8 cellular contexts compared by ENCODE assay signal in the genomic region with DNA sequence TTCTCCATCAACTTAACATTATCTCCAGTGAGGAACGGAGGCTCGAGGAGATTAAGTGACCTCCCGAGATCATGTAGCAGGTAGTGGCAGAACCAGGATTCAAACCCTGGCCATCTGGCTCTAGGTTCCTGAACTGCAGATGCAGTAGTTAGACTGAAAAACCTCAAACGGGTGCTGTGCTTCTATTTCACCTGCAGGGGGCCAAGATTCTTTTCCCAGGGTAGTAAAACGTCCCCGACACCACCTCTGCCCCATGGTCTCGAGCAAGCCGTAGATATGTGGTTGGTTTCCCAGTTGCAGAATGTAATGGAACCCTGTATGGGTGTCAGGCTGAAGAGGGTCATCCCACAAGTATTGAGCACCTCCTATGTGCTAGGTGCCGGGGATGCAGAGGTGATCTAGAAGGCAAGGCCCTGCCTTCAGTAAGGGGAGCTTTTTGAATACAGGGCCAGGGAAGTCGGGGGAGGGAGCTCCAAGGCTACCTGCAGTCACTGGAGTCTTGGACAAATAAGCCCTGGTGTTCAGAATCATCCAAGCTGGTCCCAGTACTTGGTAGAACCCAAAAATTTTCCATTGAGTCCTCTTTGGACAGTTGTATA.
DNase-seq lines count a peak whose midpoint lies in the region; ATAC-seq and TF ChIP-seq lines count a peak whose summit lies in the region.

No MANE protein-coding gene starts in this region.

- no peaks in the 10 kb centered on the region for H3K27me3 ChIP-seq in esophagus muscularis mucosa

- TF ChIP-seq EP300 in esophagus muscularis mucosa (IDR thresholded peaks at IDR 0.05), result no peak

- no peak overlapping the region for H2AFZ ChIP-seq in OCI-LY7 (ENCODE audit: low read length)

- H3K9me3 ChIP-seq in OCI-LY7 (ENCODE audit: low read length), result no peaks in the 10 kb centered on the region
- no peaks in the 10 kb centered on the region for H3K9me3 ChIP-seq in esophagus muscularis mucosa

- TF ChIP-seq CTCF in OCI-LY7 (conservative IDR thresholded peaks at IDR 0.05; ENCODE audit: low read length) (peak; percentile 80), esophagus muscularis mucosa (IDR thresholded peaks at IDR 0.05) (peak in 2 of 3 experiments; percentile 11 to 35), coronary artery (IDR thresholded peaks at IDR 0.05) (no peak)

- no peaks in the 10 kb centered on the region for H3K79me2 ChIP-seq in OCI-LY7 (ENCODE audit: insufficient read depth, low read depth, low read length)

- H4K20me1 ChIP-seq in OCI-LY7 (ENCODE audit: insufficient read depth, low read length), result no peaks in the 10 kb centered on the region

- H3K4me1 ChIP-seq in OCI-LY7 (ENCODE audit: insufficient read depth, low read length, poor library complexity, severe bottlenecking) (no peaks in the 10 kb centered on the region), esophagus muscularis mucosa (peaks cover 0 to 8% (median 0%) of the 10 kb centered on the region in 4 donors)

- TF ChIP-seq POLR2A in esophagus muscularis mucosa (IDR thresholded peaks at IDR 0.05; ENCODE audit: low read depth), result no peak

- CTCF ChIA-PET in OCI-LY7 (lab: Charles Lee; ENCODE audit: unreplicated experiment), result no interaction called here

- no peaks in the 10 kb centered on the region for H3K36me3 ChIP-seq in OCI-LY7 (ENCODE audit: insufficient read depth, low read length)
- no peaks in the 10 kb centered on the region for H3K36me3 ChIP-seq in esophagus muscularis mucosa

- DNase-seq in stimulated activated CD4-positive, alpha-beta T cell treated with anti-CD3 and anti-CD28 coated beads, Interleukin-2, amount 100 ng/mL, for 24 hours, result peak; percentile 24 to 26
- DNase-seq in stimulated activated CD4-positive, alpha-beta T cell treated with anti-CD3 and anti-CD28 coated beads, Interleukin-12 subunit alpha, Interleukin-12 subunit beta, amount 100 ng/mL, for 4 hours, result no peak
- DNase-seq in OCI-LY7 (ENCODE audit: low spot score) (peak; percentile 62), esophagus muscularis mucosa (ENCODE audit: extremely low spot score) (no peak), DMS114 treated with DMSO at 0.1 percent for 48 hours (lab: John Stamatoyannopoulos, UW; ENCODE audit: unreplicated experiment) (no peak), coronary artery (ENCODE audit: low spot score) (no peak)

- intact Hi-C loops in OCI-LY7 (cut with micrococcal nuclease; ENCODE audit: unreplicated experiment), result no loop called here
- intact Hi-C loops in esophagus muscularis mucosa (cut with DNase I), result no loop called here

- H3K27ac ChIP-seq in OCI-LY7 (ENCODE audit: low read depth, low read length, poor library complexity, severe bottlenecking), result no peak overlapping the region
- no peak overlapping the region for H3K27ac ChIP-seq in esophagus muscularis mucosa (replicated peaks in 1 of 4)
- H3K27ac ChIP-seq in coronary artery, result no peak overlapping the region

- H3K4me2 ChIP-seq in OCI-LY7 (ENCODE audit: low read length), result no peak overlapping the region

- WGBS in esophagus muscularis mucosa, result 83% methylated on average over 10 of the region's 10 CpGs

- POLR2A ChIA-PET in OCI-LY7 (lab: Charles Lee), result interaction anchor here (0.6 kb wide), 1 partner anchor 77 kb away, joined by 3 read pairs; no protein-coding TSS in a partner anchor

- no peaks in the 10 kb centered on the region for H3K9me2 ChIP-seq in OCI-LY7 (ENCODE audit: insufficient read depth, low read length)

- H3K4me3 ChIP-seq in OCI-LY7 (ENCODE audit: low read depth, low read length, poor library complexity, severe bottlenecking) (no peak overlapping the region), esophagus muscularis mucosa (no peak overlapping the region), coronary artery (no peak overlapping the region)

- BruUV-seq in OCI-LY7 (replicated peaks; lab: Mats Ljungman, UMichigan), result no TSS peak

- ATAC-seq in GM21381 (IDR thresholded peaks at IDR 0.05; ENCODE audit: unreplicated experiment) (no peak), HG02759 (IDR thresholded peaks at IDR 0.05; ENCODE audit: unreplicated experiment) (no peak)

Comparison
In these comparisons a context has a peak if more than half of its experiments do, and no peak if none do; other contexts are left out.
1. DNase-seq: peak in stimulated activated CD4-positive, alpha-beta T cell treated with anti-CD3 and anti-CD28 coated beads, Interleukin-2, amount 100 ng/mL, for 24 hours (2 of 2) and OCI-LY7 (single experiment); none in stimulated activated CD4-positive, alpha-beta T cell treated with anti-CD3 and anti-CD28 coated beads, Interleukin-12 subunit alpha, Interleukin-12 subunit beta, amount 100 ng/mL, for 4 hours (single experiment), esophagus muscularis mucosa (single experiment), DMS114 treated with DMSO at 0.1 percent for 48 hours (single experiment) and coronary artery (single experiment).